9 cellular contexts compared by ENCODE assay signal in genomic region chr7:14902589-14902963, GRCh38. TPM values are rescaled to one million over a fixed set of nuclear protein-coding genes. Genes with fewer than 3 reads are reported as not detected.
DNase-seq lines count a peak whose midpoint lies in the region; TF ChIP-seq lines count a peak whose summit lies in the region.
"Had no signal": no experiment of that assay in that cellular context is flagged by ENCODE, and none has a peak within 500 bp of the region (broad histone marks: within the 10 kb centered on the region; RNA-seq: fewer than 3 reads in every experiment).

Gene DGKB (minus strand): TSS chr7:14902751.

- H3K9me3 Mint-ChIP-seq in activated naive CD4-positive, alpha-beta T cell treated with anti-CD3 and anti-CD28 coated beads for 36 hours, result peaks cover 4% of the 10 kb centered on the region
- H3K9me3 Mint-ChIP-seq in activated CD4-positive, alpha-beta memory T cell treated with anti-CD3 and anti-CD28 coated beads, Interleukin-2, amount 10 ng/mL, durations not matched to agents 7 days and 5 days, result no peaks in the 10 kb centered on the region
- H3K9me3 Mint-ChIP-seq: stimulated activated naive CD8-positive, alpha-beta T cell treated with anti-CD3 and anti-CD28 coated beads, Interleukin-15, Interleukin-2, amounts not matched to agents 100 ng/mL and 50 ng/mL, for 24 hours had no signal

- H3K36me3 Mint-ChIP-seq in activated naive CD4-positive, alpha-beta T cell treated with anti-CD3 and anti-CD28 coated beads for 36 hours (ENCODE audit: low read depth), result no peaks in the 10 kb centered on the region
- H3K36me3 Mint-ChIP-seq in activated CD4-positive, alpha-beta memory T cell treated with anti-CD3 and anti-CD28 coated beads, Interleukin-2, amount 10 ng/mL, durations not matched to agents 7 days and 5 days (ENCODE audit: low read depth), result no peaks in the 10 kb centered on the region

- in situ Hi-C loops in astrocyte of the cerebellum (cut with HindIII; ENCODE audit: low sequenced_read_pairs), result no loop called here

- DNase-seq in astrocyte of the cerebellum (ENCODE audit: low read depth), result peak; percentile 22
- peak in 29 of 49 donors; percentile 0 to 54 (median 11) for DNase-seq in substantia nigra (lab: John Stamatoyannopoulos, UW)
- no peak for DNase-seq in activated naive CD4-positive, alpha-beta T cell treated with anti-CD3 and anti-CD28 coated beads for 36 hours
- no peak for DNase-seq in stimulated activated CD4-positive, alpha-beta T cell treated with anti-CD3 and anti-CD28 coated beads, Interleukin-12 subunit alpha, Interleukin-12 subunit beta, amount 100 ng/mL, for 4 hours
- no peak for DNase-seq in activated CD4-positive, alpha-beta memory T cell treated with anti-CD3 and anti-CD28 coated beads, Interleukin-2, amount 10 ng/mL, durations not matched to agents 7 days and 5 days
- DNase-seq in stimulated activated naive CD4-positive, alpha-beta T cell (lab: John Stamatoyannopoulos, UW), result no peak

- no peak within 1 kb of the TSS for H3K27ac Mint-ChIP-seq in activated naive CD4-positive, alpha-beta T cell treated with anti-CD3 and anti-CD28 coated beads for 36 hours
- no peak within 1 kb of the TSS for H3K27ac Mint-ChIP-seq in activated CD4-positive, alpha-beta memory T cell treated with anti-CD3 and anti-CD28 coated beads, Interleukin-2, amount 10 ng/mL, durations not matched to agents 7 days and 5 days
- H3K27ac Mint-ChIP-seq: stimulated activated naive CD8-positive, alpha-beta T cell treated with anti-CD3 and anti-CD28 coated beads, Interleukin-15, Interleukin-2, amounts not matched to agents 100 ng/mL and 50 ng/mL, for 24 hours had no signal

- H3K36me3 ChIP-seq in HUES64 (ENCODE audit: insufficient read depth, low read length) (no peaks in the 10 kb centered on the region), iPS-15b (ENCODE audit: control insufficient read depth, insufficient read depth, low read length) (no peaks in the 10 kb centered on the region)

- H3K27me3 ChIP-seq in HUES64 (ENCODE audit: insufficient read depth, low read length), result peaks cover 14% of the 10 kb centered on the region
- peaks cover 19% of the 10 kb centered on the region for H3K27me3 ChIP-seq in iPS-15b (ENCODE audit: control insufficient read depth, insufficient read depth, low read length)

- no peaks in the 10 kb centered on the region for H3K4me1 Mint-ChIP-seq in activated naive CD4-positive, alpha-beta T cell treated with anti-CD3 and anti-CD28 coated beads for 36 hours (ENCODE audit: low read depth)
- no peaks in the 10 kb centered on the region for H3K4me1 Mint-ChIP-seq in activated CD4-positive, alpha-beta memory T cell treated with anti-CD3 and anti-CD28 coated beads, Interleukin-2, amount 10 ng/mL, durations not matched to agents 7 days and 5 days

- POLR2A ChIA-PET in activated CD4-positive, alpha-beta memory T cell treated with anti-CD3 and anti-CD28 coated beads, Interleukin-2, amount 10 ng/mL, durations not matched to agents 7 days and 5 days (lab: Charles Lee), result no interaction called here

- H3K27ac ChIP-seq in HUES64 (ENCODE audit: low read depth, low read length), result no peak within 1 kb of the TSS
- H3K27ac ChIP-seq in substantia nigra (ENCODE audit: low read depth, low read length, poor library complexity, severe bottlenecking), result no peak within 1 kb of the TSS

- H3K9ac ChIP-seq in HUES64 (ENCODE audit: low read depth, low read length) (peak within 1 kb of the TSS; percentile 49), iPS-15b (ENCODE audit: low read depth, low read length) (peak within 1 kb of the TSS; percentile 17)

- CTCF ChIA-PET in activated naive CD4-positive, alpha-beta T cell treated with anti-CD3 and anti-CD28 coated beads for 36 hours (lab: Charles Lee), result no interaction called here
- CTCF ChIA-PET in activated CD4-positive, alpha-beta memory T cell treated with anti-CD3 and anti-CD28 coated beads, Interleukin-2, amount 10 ng/mL, durations not matched to agents 7 days and 5 days (lab: Charles Lee), result no interaction called here

- H3K9me3 ChIP-seq in HUES64 (ENCODE audit: insufficient read depth, low read depth, low read length) (no peaks in the 10 kb centered on the region), iPS-15b (ENCODE audit: control insufficient read depth, insufficient read depth, low read length) (no peaks in the 10 kb centered on the region)

- H3K4me1 ChIP-seq in HUES64 (ENCODE audit: insufficient read depth, low read length), result peaks cover 19% of the 10 kb centered on the region
- H3K4me1 ChIP-seq in iPS-15b (ENCODE audit: control insufficient read depth, insufficient read depth, low read length), result peaks cover 5% of the 10 kb centered on the region

- no peak for TF ChIP-seq CTCF in astrocyte of the cerebellum (IDR thresholded peaks at IDR 0.05; ENCODE audit: low read depth, low read length, missing control alignments)

- no peaks in the 10 kb centered on the region for H3K27me3 Mint-ChIP-seq in activated naive CD4-positive, alpha-beta T cell treated with anti-CD3 and anti-CD28 coated beads for 36 hours (ENCODE audit: low read depth)
- no peaks in the 10 kb centered on the region for H3K27me3 Mint-ChIP-seq in activated CD4-positive, alpha-beta memory T cell treated with anti-CD3 and anti-CD28 coated beads, Interleukin-2, amount 10 ng/mL, durations not matched to agents 7 days and 5 days
- H3K27me3 Mint-ChIP-seq: stimulated activated naive CD8-positive, alpha-beta T cell treated with anti-CD3 and anti-CD28 coated beads, Interleukin-15, Interleukin-2, amounts not matched to agents 100 ng/mL and 50 ng/mL, for 24 hours had no signal

- intact Hi-C loops in activated naive CD4-positive, alpha-beta T cell treated with anti-CD3 and anti-CD28 coated beads for 36 hours (cut with micrococcal nuclease), result no loop called here

- 18% methylated on average over 12 of the region's 12 CpGs for WGBS in HUES64

- no peak within 1 kb of the TSS for H3K4me3 Mint-ChIP-seq in activated naive CD4-positive, alpha-beta T cell treated with anti-CD3 and anti-CD28 coated beads for 36 hours
- no peak within 1 kb of the TSS for H3K4me3 Mint-ChIP-seq in activated CD4-positive, alpha-beta memory T cell treated with anti-CD3 and anti-CD28 coated beads, Interleukin-2, amount 10 ng/mL, durations not matched to agents 7 days and 5 days
- H3K4me3 Mint-ChIP-seq: stimulated activated naive CD8-positive, alpha-beta T cell treated with anti-CD3 and anti-CD28 coated beads, Interleukin-15, Interleukin-2, amounts not matched to agents 100 ng/mL and 50 ng/mL, for 24 hours had no signal

- H3K4me3 ChIP-seq in HUES64 (ENCODE audit: low read length) (peak within 1 kb of the TSS; percentile 64), astrocyte of the cerebellum (ENCODE audit: low read depth, low read length) (peak within 1 kb of the TSS; percentile 34), iPS-15b (ENCODE audit: low read depth, low read length) (peak within 1 kb of the TSS; percentile 66)

RNA-seq across cellular contexts. Expression of gene DGKB, which starts in this region (rescaled TPM):
- 0.25 TPM for polyA plus RNA-seq in HUES64 (2013, experiment 1 of 2)
- polyA plus RNA-seq in HUES64 (2013, experiment 2 of 2), result 0.89 TPM
- total RNA-seq in activated naive CD4-positive, alpha-beta T cell treated with anti-CD3 and anti-CD28 coated beads for 36 hours, result not detected
- total RNA-seq in activated CD4-positive, alpha-beta memory T cell treated with anti-CD3 and anti-CD28 coated beads, Interleukin-2, amount 10 ng/mL, durations not matched to agents 7 days and 5 days, result not detected

Comparison
In these comparisons a context has a peak if more than half of its experiments do, and no peak if none do; other contexts are left out.
1. DNase-seq: peak in astrocyte of the cerebellum (single experiment) and substantia nigra (29 of 49); none in activated naive CD4-positive, alpha-beta T cell treated with anti-CD3 and anti-CD28 coated beads for 36 hours (single experiment), stimulated activated CD4-positive, alpha-beta T cell treated with anti-CD3 and anti-CD28 coated beads, Interleukin-12 subunit alpha, Interleukin-12 subunit beta, amount 100 ng/mL, for 4 hours (single experiment), activated CD4-positive, alpha-beta memory T cell treated with anti-CD3 and anti-CD28 coated beads, Interleukin-2, amount 10 ng/mL, durations not matched to agents 7 days and 5 days (single experiment) and stimulated activated naive CD4-positive, alpha-beta T cell (0 of 6).
2. Peak in every context shown above with its lines, with median percentiles within 50 percentile points of each other: H3K4me3 ChIP-seq.